8 cellular contexts compared by ENCODE assay signal in the genomic region with DNA sequence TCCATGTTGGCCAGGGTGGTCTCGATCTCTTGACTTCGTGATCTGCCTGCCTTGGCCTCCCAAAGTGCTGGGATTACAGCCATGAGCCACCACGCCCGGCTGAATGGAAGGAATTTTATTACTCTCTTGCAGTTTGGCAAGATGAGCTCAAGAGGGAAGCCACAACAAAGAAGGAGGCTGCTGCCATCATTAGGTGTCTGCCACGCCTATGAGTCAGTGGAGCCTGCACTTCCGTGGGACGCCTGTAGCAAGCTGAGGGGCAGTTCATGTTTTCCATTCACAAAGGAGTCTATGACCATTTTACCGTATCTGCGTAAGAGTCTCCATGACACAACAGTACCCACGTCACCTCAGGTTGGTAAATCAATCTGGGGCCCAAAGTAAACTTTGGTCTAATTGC. TPM values are rescaled to one million over a fixed set of nuclear protein-coding genes. Genes with fewer than 3 reads are reported as not detected.
DNase-seq lines count a peak whose midpoint lies in the region; ATAC-seq, FAIRE-seq and TF ChIP-seq lines count a peak whose summit lies in the region.
"Had no signal": no experiment of that assay in that cellular context is flagged by ENCODE, and none has a peak within 500 bp of the region (broad histone marks: within the 10 kb centered on the region; RNA-seq: fewer than 3 reads in every experiment).

No MANE protein-coding gene starts in this region.

- H3K9me3 ChIP-seq in MG63, result no peaks in the 10 kb centered on the region
- no peaks in the 10 kb centered on the region for H3K9me3 ChIP-seq in pancreas
- H3K9me3 ChIP-seq in hepatocyte (ENCODE audit: low read depth), result no peaks in the 10 kb centered on the region

- H3K27me3 ChIP-seq in MG63 (no peaks in the 10 kb centered on the region), pancreas (no peaks in the 10 kb centered on the region), hepatocyte (no peaks in the 10 kb centered on the region)

- no peaks in the 10 kb centered on the region for H3K9me2 ChIP-seq in hepatocyte (replicated peaks; ENCODE audit: insufficient read depth)

- no peak for FAIRE-seq in pancreas (lab: Jason Lieb, UNC)
- FAIRE-seq: endothelial cell of umbilical vein had no signal

- H3K27ac ChIP-seq in pancreas, result no peak overlapping the region
- H3K27ac ChIP-seq in hepatocyte, result no peak overlapping the region

- no peak for ATAC-seq in pancreas

- H3K79me2 ChIP-seq in hepatocyte, result no peaks in the 10 kb centered on the region

- H3K36me3 ChIP-seq in MG63 (no peaks in the 10 kb centered on the region), pancreas (no peaks in the 10 kb centered on the region), hepatocyte (replicated peaks; ENCODE audit: insufficient read depth, low read depth) (no peaks in the 10 kb centered on the region)

- TF ChIP-seq CTCF in pancreas (IDR thresholded peaks at IDR 0.05) (no peak), hepatocyte (IDR thresholded peaks at IDR 0.05; ENCODE audit: poor library complexity) (no peak)

- no peaks in the 10 kb centered on the region for H3K4me1 ChIP-seq in pancreas
- no peaks in the 10 kb centered on the region for H3K4me1 ChIP-seq in hepatocyte (ENCODE audit: insufficient read depth)

- H3K4me3 ChIP-seq in MG63 (no peak overlapping the region), pancreas (no peak overlapping the region), hepatocyte (no peak overlapping the region)

- 86 to 94% methylated on average over 10 of the region's 10 CpGs for WGBS in pancreas, 2 donors
- WGBS in hepatocyte (ENCODE audit: low lambda C conversion rate, missing lambda C conversion rate), result 85% methylated on average over 10 of the region's 10 CpGs

- H4K20me1 ChIP-seq in hepatocyte (ENCODE audit: insufficient read depth, poor library complexity, severe bottlenecking), result no peaks in the 10 kb centered on the region

- intact Hi-C loops in pancreas (cut with DNase I), result no loop called here

- DNase-seq in MG63 (peak; percentile 47), islet precursor cell (peak; percentile 90), cerebellar nuclear complex (lab: John Stamatoyannopoulos, UW) (no peak), pancreas (no peak), hepatocyte (ENCODE audit: low spot score) (no peak)
- DNase-seq in activated CD8-positive, alpha-beta memory T cell treated with anti-CD3 and anti-CD28 coated beads for 1 hour (ENCODE audit: extremely low read depth in 1 of 2, low read depth in 1 of 2), result peak; percentile 59 to 74
- DNase-seq in stimulated activated naive CD4-positive, alpha-beta T cell (lab: John Stamatoyannopoulos, UW), result peak; percentile 55 to 79 (median 73)

- H3K4me2 ChIP-seq in hepatocyte, result no peak overlapping the region

- H2AFZ ChIP-seq in hepatocyte, result no peak overlapping the region

RNA-seq across cellular contexts. Expression of gene CHRNA9, which starts 51.2 kb away (rescaled TPM):
- total RNA-seq in MG63 (2014; rRNA removed; shearing (Covaris generic); ENCODE audit: low replicate concordance), result not detected in 2 replicates
- total RNA-seq in pancreas (not detected), hepatocyte (0.50 and 1.5 TPM in 2 replicates)
- polyA plus RNA-seq in pancreas (not detected), hepatocyte (1.6 TPM in 1 of 2 replicates, not detected in the other)
- total RNA-seq: endothelial cell of umbilical vein had no signal
- polyA plus RNA-seq: endothelial cell of umbilical vein had no signal

Comparison
In these comparisons a context has a peak if more than half of its experiments do, and no peak if none do; other contexts are left out.
1. DNase-seq: peak in MG63 (single experiment), activated CD8-positive, alpha-beta memory T cell treated with anti-CD3 and anti-CD28 coated beads for 1 hour (2 of 2), islet precursor cell (single experiment) and stimulated activated naive CD4-positive, alpha-beta T cell (6 of 6); none in cerebellar nuclear complex (0 of 2), pancreas (0 of 6) and hepatocyte (single experiment).